In the genomic region with DNA sequence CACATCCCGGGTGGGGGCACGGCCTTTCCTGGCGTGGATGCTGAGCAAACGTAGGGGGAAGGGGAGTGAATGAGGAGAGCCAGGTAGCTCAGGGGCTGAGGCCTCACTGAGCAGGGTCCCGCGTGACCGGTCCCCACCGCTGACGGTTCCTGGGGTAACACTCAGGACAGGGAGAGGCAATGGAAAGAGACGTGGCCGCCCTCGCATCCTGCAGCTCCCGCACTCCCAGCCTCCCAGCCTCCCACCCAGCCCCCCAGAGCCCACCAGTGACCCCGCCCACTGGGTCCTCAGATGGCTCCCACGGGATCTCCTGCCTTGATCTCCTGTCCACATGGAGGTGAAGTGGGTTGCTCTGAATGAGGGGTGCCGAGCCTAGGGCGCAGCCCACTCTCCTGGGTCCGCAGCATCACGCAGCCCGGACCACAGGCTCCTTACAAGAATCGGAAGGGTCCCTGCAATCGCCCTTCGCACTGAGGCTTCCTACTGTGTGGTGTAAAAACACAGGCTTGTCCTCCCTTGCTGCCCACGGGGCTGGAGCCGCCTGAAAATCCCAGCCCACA, we compare ENCODE assay signal across 14 cellular contexts. TPM values are rescaled to one million over a fixed set of nuclear protein-coding genes. Genes with fewer than 3 reads are reported as not detected.
A peak's percentile ranks its signal among the peaks of the same experiment; 100 is the strongest.
DNase-seq lines count a peak whose midpoint lies in the region; ATAC-seq and TF ChIP-seq lines count a peak whose summit lies in the region.
"Had no signal": no experiment of that assay in that cellular context is flagged by ENCODE, and none has a peak within 500 bp of the region (broad histone marks: within the 10 kb centered on the region; RNA-seq: fewer than 3 reads in every experiment).

No MANE protein-coding gene starts in this region.

- TF ChIP-seq POLR2A in breast epithelium (IDR thresholded peaks at IDR 0.05): no peak
- no peak for TF ChIP-seq POLR2A in suprapubic skin (IDR thresholded peaks at IDR 0.05)

- H3K9me3 Mint-ChIP-seq in MCF 10A (ENCODE audit: unreplicated experiment) (no peaks in the 10 kb centered on the region), T-cell (peaks cover 0 to 8% (median 6%) of the 10 kb centered on the region in 3 donors)

- peaks cover 0 to 13% of the 10 kb centered on the region in 2 donors for H3K4me1 ChIP-seq in breast epithelium
- H3K4me1 ChIP-seq in suprapubic skin: peaks cover 39% of the 10 kb centered on the region
- H3K4me1 ChIP-seq in BE2C: no peaks in the 10 kb centered on the region

- DNase-seq in MCF 10A (ENCODE audit: unreplicated experiment) (no peak), breast epithelium (ENCODE audit: low spot score in 2 of 2) (no peak), T-cell (peak in 1 of 34 experiments; percentile 12), suprapubic skin (ENCODE audit: low spot score in 2 of 2) (peak in 1 of 2 donors; percentile 37), BE2C (no peak), hepatic stellate cell (ENCODE audit: low spot score) (no peak), COR-L47 (lab: John Stamatoyannopoulos, UW) (no peak)
- DNase-seq: activated CD4-positive, alpha-beta T cell treated with anti-CD3 and anti-CD28 coated beads for 4 hours; activated gamma-delta T cell; GOT3; MG63; midbrain had no signal

- H3K36me3 ChIP-seq in breast epithelium (no peaks in the 10 kb centered on the region), suprapubic skin (no peaks in the 10 kb centered on the region), BE2C (no peaks in the 10 kb centered on the region)
- H3K36me3 ChIP-seq: MG63 had no signal

- H3K4me1 Mint-ChIP-seq in MCF 10A (ENCODE audit: insufficient read depth, unreplicated experiment) (no peaks in the 10 kb centered on the region), T-cell (peaks cover 26 to 40% (median 27%) of the 10 kb centered on the region in 3 donors)

- no peak overlapping the region for H3K27ac Mint-ChIP-seq in MCF 10A (ENCODE audit: low read depth, unreplicated experiment)
- H3K27ac Mint-ChIP-seq in T-cell: no peak overlapping the region

- H3K4me3 Mint-ChIP-seq in MCF 10A (ENCODE audit: unreplicated experiment): peak overlapping the region; percentile 30
- H3K4me3 Mint-ChIP-seq in T-cell: peak overlapping the region in 2 of 3 donors; percentile 37 to 71

- no peak for ATAC-seq in T-cell (replicated peaks in 1 of 4)

- TF ChIP-seq CTCF in MCF 10A (IDR thresholded peaks at IDR 0.05; ENCODE audit: unreplicated experiment): no peak
- no peak for TF ChIP-seq CTCF in breast epithelium (IDR thresholded peaks at IDR 0.05)
- TF ChIP-seq CTCF in suprapubic skin (IDR thresholded peaks at IDR 0.05): no peak
- no peak for TF ChIP-seq CTCF in BE2C (IDR thresholded peaks at IDR 0.05; ENCODE audit: low read depth, low read length)

- no peaks in the 10 kb centered on the region for H3K36me3 Mint-ChIP-seq in MCF 10A (ENCODE audit: insufficient read depth, unreplicated experiment)
- H3K36me3 Mint-ChIP-seq in T-cell: peaks cover 8% of the 10 kb centered on the region

- no TSS peak for BruUV-seq in MCF 10A (replicated peaks; lab: Mats Ljungman, UMichigan)

- H3K27me3 Mint-ChIP-seq in MCF 10A (ENCODE audit: insufficient read depth, unreplicated experiment) (peaks cover 66% of the 10 kb centered on the region), T-cell (peaks cover 55 to 88% of the 10 kb centered on the region in 2 donors)

- H3K4me3 ChIP-seq in breast epithelium (peak overlapping the region in 1 of 3 donors; percentile 28), iPS-18c (ENCODE audit: insufficient read depth, low read depth, low read length) (peak overlapping the region; percentile 45), suprapubic skin (peak overlapping the region; percentile 36), BE2C (ENCODE audit: low read depth, low read length) (no peak overlapping the region)
- H3K4me3 ChIP-seq: MG63 had no signal

- intact Hi-C loops in MCF 10A (cut with micrococcal nuclease): no loop called here
- intact Hi-C loops in breast epithelium (cut with DNase I; ENCODE audit: low total_unique reads): no loop called here

- CTCF ChIA-PET in MCF 10A (lab: Yijun Ruan, JAX): interaction anchor here (0.9 to 1.4 kb wide), 2 partner anchors 52 to 191 kb away, joined by 3 read pairs; no protein-coding TSS in a partner anchor
- CTCF ChIA-PET in T-cell (lab: Charles Lee): interaction anchor here in 1 of 2 donors (1.0 kb wide), 1 partner anchor 34 kb away, joined by 3 read pairs; no protein-coding TSS in a partner anchor

- POLR2A ChIA-PET in MCF 10A (lab: Yijun Ruan, JAX): no interaction called here
- POLR2A ChIA-PET in T-cell (lab: Charles Lee): no interaction called here

- H3K27me3 ChIP-seq in breast epithelium (peaks cover 5 to 91% of the 10 kb centered on the region in 2 donors), suprapubic skin (peaks cover 92% of the 10 kb centered on the region), BE2C (peaks cover 85% of the 10 kb centered on the region)

- H3K27ac ChIP-seq in breast epithelium: no peak overlapping the region
- H3K27ac ChIP-seq in suprapubic skin: no peak overlapping the region

- WGBS in suprapubic skin: 0% methylated on average over 2 of the region's 25 CpGs

- no peak for TF ChIP-seq EP300 in suprapubic skin (IDR thresholded peaks at IDR 0.05)

- H3K9me3 ChIP-seq in breast epithelium: peaks cover 0 to 5% of the 10 kb centered on the region in 2 donors
- H3K9me3 ChIP-seq in iPS-18c (ENCODE audit: control insufficient read depth, insufficient read depth, low read length): peaks cover 2% of the 10 kb centered on the region
- no peaks in the 10 kb centered on the region for H3K9me3 ChIP-seq in suprapubic skin
- no peaks in the 10 kb centered on the region for H3K9me3 ChIP-seq in BE2C
- H3K9me3 ChIP-seq: MG63 had no signal

RNA-seq across cellular contexts. Expression of a gene that starts 2.4 kb away (rescaled TPM):
- total RNA-seq in MCF 10A (2022) (not detected in 2 replicates), breast epithelium (under 1 TPM in 1 of 3 donors, not detected in 2; 0.15 TPM), T-cell (not detected), suprapubic skin (under 1 TPM in 3 of 4 donors, not detected in 1; 0.21 to 0.59 (median 0.32) TPM)
- polyA plus RNA-seq in BE2C (2012; ENCODE audit: insufficient read depth, insufficient read length, low read depth): 2.3 TPM

RNA-seq across cellular contexts. Expression of a gene that starts 12.0 kb away (rescaled TPM):
- total RNA-seq in MCF 10A (2022) (not detected in 2 replicates), breast epithelium (not detected), T-cell (not detected), suprapubic skin (1 to 10 TPM in 2 of 4 donors, not detected in 2; 1.3 to 2.9 TPM)
- polyA plus RNA-seq in BE2C (2012; ENCODE audit: insufficient read depth, insufficient read length, low read depth): not detected
- total RNA-seq: esophagus mucosa had no signal

RNA-seq across cellular contexts. Expression of a gene that starts 27.0 kb away (rescaled TPM):
- total RNA-seq in MCF 10A (2022) (not detected in 2 replicates), breast epithelium (not detected), T-cell (not detected), suprapubic skin (10 to 100 TPM in 1 of 4 donors, 1 to 10 TPM in 1, not detected in 2; 6.0 to 32.1 TPM)
- not detected for polyA plus RNA-seq in BE2C (2012; ENCODE audit: insufficient read depth, insufficient read length, low read depth)
- total RNA-seq: esophagus mucosa had no signal

RNA-seq across cellular contexts. Expression of a gene that starts 42.2 kb away (rescaled TPM):
- total RNA-seq in MCF 10A (2022) (not detected in 2 replicates), breast epithelium (not detected), T-cell (not detected), suprapubic skin (10 to 100 TPM in 1 of 4 donors, 1 to 10 TPM in 2, not detected in 1; 5.6 to 29.3 (median 8.2) TPM)
- not detected for polyA plus RNA-seq in BE2C (2012; ENCODE audit: insufficient read depth, insufficient read length, low read depth)
- total RNA-seq: esophagus mucosa had no signal

RNA-seq across cellular contexts. Expression of a gene that starts 51.2 kb away (rescaled TPM):
- total RNA-seq in MCF 10A (2022) (not detected in 2 replicates), breast epithelium (not detected), T-cell (not detected), suprapubic skin (10 to 100 TPM in 1 of 4 donors, 1 to 10 TPM in 1, not detected in 2; 3.2 to 11.5 TPM)
- not detected for polyA plus RNA-seq in BE2C (2012; ENCODE audit: insufficient read depth, insufficient read length, low read depth)
- total RNA-seq: esophagus mucosa had no signal
